Comparison of ENCODE assay signal across 27 cellular contexts in genomic region chr20:25213566-25214415, GRCh38. TPM values are rescaled to one million over a fixed set of nuclear protein-coding genes. Genes with fewer than 3 reads are reported as not detected.
DNase-seq lines count a peak whose midpoint lies in the region; ATAC-seq, FAIRE-seq and TF ChIP-seq lines count a peak whose summit lies in the region.
"Had no signal": no experiment of that assay in that cellular context is flagged by ENCODE, and none has a peak within 500 bp of the region (broad histone marks: within the 10 kb centered on the region; RNA-seq: fewer than 3 reads in every experiment).

No MANE protein-coding gene starts in this region.

- POLR2A ChIA-PET in RWPE1 (lab: Yijun Ruan, JAX; ENCODE audit: low non-redundant PET) = no interaction called here
- POLR2A ChIA-PET in HepG2 (lab: Yijun Ruan, JAX) = interaction anchor here (0.9 kb wide), 1 partner anchor 13 kb away, joined by 3 read pairs; no protein-coding TSS in a partner anchor

- ATAC-seq in HepG2 (no peak), aorta (ENCODE audit: low FRiP score) (no peak)
- ATAC-seq: GM12878, PC-3, Right ventricle myocardium inferior had no signal

- H3K9ac ChIP-seq in HepG2 (ENCODE audit: insufficient read depth, low read depth, low read length) = no peak overlapping the region
- H3K9ac ChIP-seq: BLaER1 treated with 17β-estradiol and CSF1 and Interleukin-3, amounts not matched to agents 10 nM and 100 nM had no signal

- CTCF ChIA-PET in RWPE1 (lab: Yijun Ruan, JAX) = interaction anchor here (0.7 kb wide), 1 partner anchor 10 kb away, joined by 3 read pairs; no protein-coding TSS in a partner anchor
- CTCF ChIA-PET in HepG2 (lab: Yijun Ruan, JAX; ENCODE audit: low intra/inter-chr PET ratio, low total read pairs) = no interaction called here

- WGBS in HepG2 (ENCODE audit: low lambda C conversion rate) = 96% methylated on average over 19 of the region's 21 CpGs
- WGBS in stomach, 5 donors = 94 to 96% (median 94%) methylated on average over 16 to 21 of the region's 21 CpGs
- 91% methylated on average over 21 of the region's 21 CpGs for WGBS in aorta, 2 donors

- H3K4me3 ChIP-seq in bronchial epithelial cell (ENCODE audit: low read depth, low read length) (no peak overlapping the region), HepG2 (replicated peaks in 1 of 3; ENCODE audit: insufficient read depth in 1 of 3, low read depth in 2 of 3, low read length in 3 of 3) (no peak overlapping the region), stomach (no peak overlapping the region), aorta (ENCODE audit: low read length in 2 of 2) (no peak overlapping the region)
- H3K4me3 ChIP-seq: BLaER1 treated with 17β-estradiol and CSF1 and Interleukin-3, amounts not matched to agents 10 nM and 100 nM; GM12878; MG63; SJCRH30 had no signal

- DNase-seq in RWPE1 (ENCODE audit: low spot score) = no peak
- no peak for DNase-seq in bronchial epithelial cell (ENCODE audit: low read depth)
- no peak for DNase-seq in HepG2 (ENCODE audit: low spot score)
- peak; percentile 18 for DNase-seq in stomach
- DNase-seq in T-helper 1 cell = no peak
- DNase-seq in aorta = no peak
- DNase-seq in DMS 273 treated with DMSO at 0.1 percent for 48 hours (lab: John Stamatoyannopoulos, UW) = no peak
- DNase-seq: AML-193; CD4-positive, alpha-beta memory T cell; COR-L47; GDM1; KG1; MG63; NCI-H1105 treated with DMSO at 0.1 percent for 48 hours; NCI-H2029; NCI-H446 treated with DMSO at 0.1 percent for 48 hours; NCI-H526; NK-92 treated with Interleukin-12 subunit alpha and Interleukin-12 subunit beta, amount 100 ng/mL, for 24 hours; PC-3; SJCRH30 had no signal

- peak overlapping the region; percentile 6 for H3K27ac ChIP-seq in RWPE1
- H3K27ac ChIP-seq in HepG2 (ENCODE audit: extremely low read length, insufficient read depth, low read length) = no peak overlapping the region
- no peak overlapping the region for H3K27ac ChIP-seq in stomach
- no peak overlapping the region for H3K27ac ChIP-seq in aorta (ENCODE audit: low read depth in 1 of 2, low read length in 2 of 2)
- H3K27ac ChIP-seq: BLaER1 treated with 17β-estradiol and CSF1 and Interleukin-3, amounts not matched to agents 10 nM and 100 nM; SJCRH30 had no signal

- TF ChIP-seq CTCF in RWPE1 (conservative IDR thresholded peaks at IDR 0.05; ENCODE audit: low read depth) = no peak
- no peak for TF ChIP-seq CTCF in bronchial epithelial cell (IDR thresholded peaks at IDR 0.05; ENCODE audit: insufficient read depth, low read length, severe bottlenecking)
- TF ChIP-seq CTCF in HepG2 (CRISPR knock-in tag; IDR thresholded peaks at IDR 0.05) = no peak
- TF ChIP-seq CTCF in stomach (IDR thresholded peaks at IDR 0.05) = no peak

- no peaks in the 10 kb centered on the region for H3K27me3 ChIP-seq in bronchial epithelial cell (ENCODE audit: control insufficient read depth, insufficient read depth, low read length)
- H3K27me3 ChIP-seq in HepG2 (ENCODE audit: control insufficient read depth in 1 of 2, insufficient read depth in 2 of 2, low read length in 2 of 2) = no peaks in the 10 kb centered on the region
- no peaks in the 10 kb centered on the region for H3K27me3 ChIP-seq in stomach
- no peaks in the 10 kb centered on the region for H3K27me3 ChIP-seq in aorta (ENCODE audit: control insufficient read depth in 1 of 2, insufficient read depth in 2 of 2, low read length in 1 of 2)
- H3K27me3 ChIP-seq: BLaER1 treated with 17β-estradiol and CSF1 and Interleukin-3, amounts not matched to agents 10 nM and 100 nM; MG63; SJCRH30 had no signal

- H3K36me3 ChIP-seq in bronchial epithelial cell (ENCODE audit: control insufficient read depth, insufficient read depth, low read length) (peaks cover 36% of the 10 kb centered on the region), HepG2 (replicated peaks in 1 of 2; ENCODE audit: control insufficient read depth in 1 of 2, insufficient read depth in 2 of 2, low read length in 2 of 2) (peaks cover 60 to 87% of the 10 kb centered on the region in 2 experiments), stomach (peaks cover 68 to 94% (median 92%) of the 10 kb centered on the region in 4 donors), aorta (ENCODE audit: control insufficient read depth in 1 of 2, insufficient read depth in 2 of 2, low read length in 1 of 2) (peaks cover 8% of the 10 kb centered on the region in 2 donors)
- H3K36me3 ChIP-seq: MG63 had no signal

- intact Hi-C loops in HepG2 (cut with micrococcal nuclease; ENCODE audit: unreplicated experiment) (no loop called here), stomach (cut with DNase I; ENCODE audit: low total_unique reads) (no loop called here), aorta (cut with DNase I) (no loop called here)

- no peak for TF ChIP-seq POLR2A in HepG2 (IDR thresholded peaks at IDR 0.05; ENCODE audit: insufficient read depth in 1 of 2, low read depth in 2 of 2, low read length in 2 of 2)
- TF ChIP-seq POLR2A in stomach (IDR thresholded peaks at IDR 0.05) = no peak

- TF ChIP-seq EP300 in HepG2 (IDR thresholded peaks at IDR 0.05; ENCODE audit: low read depth in 2 of 2, low read length in 2 of 2) (no peak), HepG2 (CRISPR knock-in tag; IDR thresholded peaks at IDR 0.05; ENCODE audit: borderline replicate concordance) (no peak), stomach (IDR thresholded peaks at IDR 0.05) (no peak)

- H3K4me2 ChIP-seq in HepG2 (ENCODE audit: low read depth, low read length) = no peak overlapping the region
- H3K4me2 ChIP-seq: BLaER1 treated with 17β-estradiol and CSF1 and Interleukin-3, amounts not matched to agents 10 nM and 100 nM had no signal

- no peaks in the 10 kb centered on the region for H4K20me1 ChIP-seq in HepG2 (ENCODE audit: insufficient read depth, low read length)

- TF ChIP-seq RAD21 in HepG2 (CRISPR knock-in tag; IDR thresholded peaks at IDR 0.05) = no peak

- no peaks in the 10 kb centered on the region for H3K4me1 ChIP-seq in HepG2 (ENCODE audit: insufficient read depth, low read length)
- no peaks in the 10 kb centered on the region for H3K4me1 ChIP-seq in stomach
- no peaks in the 10 kb centered on the region for H3K4me1 ChIP-seq in aorta (ENCODE audit: control insufficient read depth in 1 of 2, insufficient read depth in 2 of 2, low read length in 2 of 2)

- in situ Hi-C loops in HepG2 (cut with HindIII; ENCODE audit: extremely low pct_ligation_motif_present, low pct_unique_long_range_greater_than_20kb) = no loop called here

- H3K9me3 ChIP-seq in HepG2 (ENCODE audit: low read length) (no peaks in the 10 kb centered on the region), stomach (no peaks in the 10 kb centered on the region), aorta (ENCODE audit: control insufficient read depth, low read length) (no peaks in the 10 kb centered on the region)
- H3K9me3 ChIP-seq: BLaER1 treated with 17β-estradiol and CSF1 and Interleukin-3, amounts not matched to agents 10 nM and 100 nM; MG63; SJCRH30 had no signal

- FAIRE-seq in bronchial epithelial cell (lab: Jason Lieb, UNC) (peak; percentile 83), HepG2 (lab: Jason Lieb, UNC) (no peak)
- FAIRE-seq: A204.1, GM12878, GM19239, H54, HTR-8/SVneo had no signal

- H2AFZ ChIP-seq in HepG2 (ENCODE audit: low read length) = no peak overlapping the region

- BruUV-seq in HepG2 (replicated peaks; lab: Mats Ljungman, UMichigan) = no TSS peak

- no peaks in the 10 kb centered on the region for H3K79me2 ChIP-seq in HepG2 (ENCODE audit: insufficient read depth, low read length)

RNA-seq across cellular contexts. Expression of gene ENTPD6, which starts 18.3 kb away (rescaled TPM):
- 97.8 and 117 TPM in 2 replicates for total RNA-seq in bronchial epithelial cell
- total RNA-seq in HepG2 (2016; rRNA removed; fragmentation: Illumina TruSeq; extraction: Trizol) = 98.4 and 164 TPM in 2 replicates
- total RNA-seq in HepG2 (2016; cell fraction: cytosol; rRNA removed; fragmentation: Illumina TruSeq; extraction: Trizol; ENCODE audit: low read depth) = 67.6 and 72.5 TPM in 2 replicates
- total RNA-seq in HepG2 (2016; cell fraction: insoluble cytoplasmic fraction; rRNA removed; fragmentation: Illumina TruSeq; extraction: Trizol) = 90.5 and 177 TPM in 2 replicates
- 139 and 152 TPM in 2 replicates for total RNA-seq in HepG2 (2016; cell fraction: membrane; rRNA removed; fragmentation: Illumina TruSeq; extraction: Trizol)
- total RNA-seq in HepG2 (2016; cell fraction: nucleus; rRNA removed; fragmentation: Illumina TruSeq; extraction: Trizol) = 149 and 161 TPM in 2 replicates
- polyA plus RNA-seq in HepG2 (2011; rRNA removed) = 172 and 221 TPM in 2 replicates
- 185 and 213 TPM in 2 replicates for polyA plus RNA-seq in HepG2 (2011; cell fraction: cytosol; rRNA removed)
- polyA plus RNA-seq in HepG2 (2011; cell fraction: nucleus; rRNA removed) = 538 and 633 TPM in 2 replicates
- 90.9 and 112 TPM in 2 replicates for polyA plus RNA-seq in HepG2 (2012)
- 59.4 and 67.7 TPM in 2 replicates for polyA plus RNA-seq in HepG2 (2016; cell fraction: cytosol; fragmentation: Illumina TruSeq; extraction: Trizol; ENCODE audit: low read depth)
- polyA plus RNA-seq in HepG2 (2016; cell fraction: insoluble cytoplasmic fraction; fragmentation: Illumina TruSeq; extraction: Trizol; ENCODE audit: low read depth) = 85.6 and 91.9 TPM in 2 replicates
- 104 and 119 TPM in 2 replicates for polyA plus RNA-seq in HepG2 (2016; cell fraction: membrane; fragmentation: Illumina TruSeq; extraction: Trizol; ENCODE audit: low read depth)
- polyA plus RNA-seq in HepG2 (2016; cell fraction: nucleus; fragmentation: Illumina TruSeq; extraction: Trizol; ENCODE audit: insufficient read depth, low read depth) = 320 and 321 TPM in 2 replicates
- polyA minus RNA-seq in HepG2 (2011; rRNA and poly(A)+ RNA removed; ENCODE audit: low replicate concordance) = 25.3 and 228 TPM in 2 replicates
- 56.6 and 60.3 TPM in 2 replicates for polyA minus RNA-seq in HepG2 (2011; cell fraction: cytosol; rRNA and poly(A)+ RNA removed)
- 98.2 and 106 TPM in 2 replicates for polyA minus RNA-seq in HepG2 (2011; cell fraction: nucleus; rRNA and poly(A)+ RNA removed)
- 100 to 1,000 TPM in 3 of 5 donors, 10 to 100 TPM in 2; 44.2 to 110 (median 104) TPM for total RNA-seq in stomach
- 10 to 100 TPM; 38.5 to 56.6 (median 40.7) TPM for polyA plus RNA-seq in stomach
- 10 to 100 TPM; 68.8 to 69.8 TPM for total RNA-seq in aorta
- polyA plus RNA-seq in aorta = 100 to 1,000 TPM in 1 of 2 donors, 10 to 100 TPM in 1; 25.5 to 111 TPM

RNA-seq across cellular contexts. Expression of gene PYGB, which starts 34.1 kb away (rescaled TPM):
- total RNA-seq in bronchial epithelial cell (213 and 243 TPM in 2 replicates), HepG2 (2016; rRNA removed; fragmentation: Illumina TruSeq; extraction: Trizol) (82.0 and 86.3 TPM in 2 replicates), stomach (100 to 1,000 TPM in 2 of 5 donors, 10 to 100 TPM in 3; 34.4 to 116 (median 78.8) TPM), aorta (10 to 100 TPM; 92.8 to 95.2 TPM)
- total RNA-seq in HepG2 (2016; cell fraction: cytosol; rRNA removed; fragmentation: Illumina TruSeq; extraction: Trizol; ENCODE audit: low read depth) = 5.4 and 6.5 TPM in 2 replicates
- total RNA-seq in HepG2 (2016; cell fraction: insoluble cytoplasmic fraction; rRNA removed; fragmentation: Illumina TruSeq; extraction: Trizol) = 69.1 and 89.6 TPM in 2 replicates
- 18.0 and 19.5 TPM in 2 replicates for total RNA-seq in HepG2 (2016; cell fraction: membrane; rRNA removed; fragmentation: Illumina TruSeq; extraction: Trizol)
- 59.8 and 63.0 TPM in 2 replicates for total RNA-seq in HepG2 (2016; cell fraction: nucleus; rRNA removed; fragmentation: Illumina TruSeq; extraction: Trizol)
- polyA plus RNA-seq in HepG2 (2011; rRNA removed) (24.2 and 37.5 TPM in 2 replicates), stomach (10 to 100 TPM; 23.1 to 34.0 (median 28.8) TPM), aorta (100 to 1,000 TPM in 1 of 2 donors, 10 to 100 TPM in 1; 37.9 to 143 TPM)
- polyA plus RNA-seq in HepG2 (2011; cell fraction: cytosol; rRNA removed) = 24.4 and 27.4 TPM in 2 replicates
- 111 and 112 TPM in 2 replicates for polyA plus RNA-seq in HepG2 (2011; cell fraction: nucleus; rRNA removed)
- polyA plus RNA-seq in HepG2 (2012) = 26.9 and 46.5 TPM in 2 replicates
- 3.5 TPM in 2 replicates for polyA plus RNA-seq in HepG2 (2016; cell fraction: cytosol; fragmentation: Illumina TruSeq; extraction: Trizol; ENCODE audit: low read depth)
- 45.7 and 58.6 TPM in 2 replicates for polyA plus RNA-seq in HepG2 (2016; cell fraction: insoluble cytoplasmic fraction; fragmentation: Illumina TruSeq; extraction: Trizol; ENCODE audit: low read depth)
- 7.2 and 9.8 TPM in 2 replicates for polyA plus RNA-seq in HepG2 (2016; cell fraction: membrane; fragmentation: Illumina TruSeq; extraction: Trizol; ENCODE audit: low read depth)
- 79.7 and 85.5 TPM in 2 replicates for polyA plus RNA-seq in HepG2 (2016; cell fraction: nucleus; fragmentation: Illumina TruSeq; extraction: Trizol; ENCODE audit: insufficient read depth, low read depth)
- 26.5 and 80.5 TPM in 2 replicates for polyA minus RNA-seq in HepG2 (2011; rRNA and poly(A)+ RNA removed; ENCODE audit: low replicate concordance)
- 36.1 and 38.1 TPM in 2 replicates for polyA minus RNA-seq in HepG2 (2011; cell fraction: cytosol; rRNA and poly(A)+ RNA removed)
- polyA minus RNA-seq in HepG2 (2011; cell fraction: nucleus; rRNA and poly(A)+ RNA removed) = 27.9 and 31.3 TPM in 2 replicates
